Comparison of ENCODE assay signal across 8 cellular contexts in the genomic region with DNA sequence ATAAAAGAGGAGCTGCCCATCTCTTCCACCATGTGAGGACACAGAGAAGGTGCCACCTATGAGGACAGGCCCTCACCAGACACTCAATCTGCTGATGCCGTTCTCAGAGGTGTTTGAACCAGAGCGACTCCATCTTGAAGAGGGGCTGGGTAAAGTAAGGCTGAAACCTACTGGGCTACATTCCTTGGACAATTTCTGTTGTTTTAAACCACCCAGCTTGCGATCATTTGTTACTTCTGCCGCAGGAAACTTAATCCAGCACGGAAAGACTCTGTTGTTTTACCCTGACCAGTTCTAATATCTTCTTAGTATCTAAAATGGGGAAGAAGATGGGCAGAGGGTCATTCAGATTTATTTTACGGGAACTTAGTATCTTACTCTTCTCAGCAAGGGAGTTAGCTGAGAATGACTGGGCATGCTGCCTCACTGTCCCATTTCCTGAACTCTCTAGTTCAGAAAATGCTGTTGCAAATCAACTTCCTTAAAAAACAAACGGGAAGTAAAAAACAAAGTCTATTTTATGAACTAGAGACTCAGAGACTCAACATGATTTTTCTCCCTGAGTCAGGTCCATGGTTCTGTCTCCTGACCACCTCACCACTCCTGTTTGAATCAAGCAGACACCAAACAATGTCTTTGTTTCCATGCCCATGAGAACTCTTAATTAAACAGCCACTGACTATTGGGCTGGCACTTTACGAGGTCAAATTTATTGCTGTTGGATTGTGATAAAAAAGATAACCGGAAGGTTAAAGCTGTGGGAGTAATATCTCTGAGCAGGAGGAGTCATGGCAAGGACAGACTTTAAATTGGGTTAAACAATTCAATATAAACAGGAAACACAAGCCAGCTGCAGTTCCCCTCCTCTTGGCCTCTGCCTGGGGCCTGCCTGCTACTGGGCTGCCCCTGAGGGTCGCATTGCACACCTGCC. TPM values are rescaled to one million over a fixed set of nuclear protein-coding genes. Genes with fewer than 3 reads are reported as not detected.
DNase-seq lines count a peak whose midpoint lies in the region; ATAC-seq lines count a peak whose summit lies in the region.

No MANE protein-coding gene starts in this region.

- no peaks in the 10 kb centered on the region for H3K27me3 ChIP-seq in subcutaneous abdominal adipose tissue (ENCODE audit: control insufficient read depth in 5 of 5, insufficient read depth in 4 of 5, low read length in 5 of 5)

- H3K27ac ChIP-seq in subcutaneous abdominal adipose tissue (ENCODE audit: low read depth, low read length): peak overlapping the region; percentile 75

- ATAC-seq in left cardiac atrium: peak; percentile 60 to 70

- DNase-seq in NCI-H1092 treated with DMSO at 0.1 percent for 48 hours (lab: John Stamatoyannopoulos, UW) (peak; percentile 30), NCI-H1092 (lab: John Stamatoyannopoulos, UW) (no peak), SKM-1 (lab: John Stamatoyannopoulos, UW; ENCODE audit: unreplicated experiment) (peak; percentile 97), left cardiac atrium (no peak), dedifferentiated amniotic fluid mesenchymal stem cell (ENCODE audit: extremely low spot score) (no peak), AG08395 (ENCODE audit: low spot score) (no peak)
- DNase-seq in stimulated activated CD4-positive, alpha-beta T cell treated with anti-CD3 and anti-CD28 coated beads, Interleukin-1b, Interleukin-23, amount 100 ng/mL, for 48 hours: no peak

- no peak overlapping the region for H3K4me3 ChIP-seq in subcutaneous abdominal adipose tissue (ENCODE audit: low read depth in 1 of 5, low read length in 5 of 5)

- no peaks in the 10 kb centered on the region for H3K9me3 ChIP-seq in subcutaneous abdominal adipose tissue (ENCODE audit: control insufficient read depth in 5 of 5, low read length in 5 of 5)

- H3K9ac ChIP-seq in subcutaneous abdominal adipose tissue (ENCODE audit: low read length in 5 of 5): peak overlapping the region in 3 of 5 donors; percentile 12 to 19 (median 13)

- peaks cover 5 to 13% (median 10%) of the 10 kb centered on the region in 5 donors for H3K36me3 ChIP-seq in subcutaneous abdominal adipose tissue (ENCODE audit: control insufficient read depth in 5 of 5, insufficient read depth in 5 of 5, low read length in 5 of 5)

- intact Hi-C loops in left cardiac atrium (cut with DNase I): no loop called here

- H3K4me1 ChIP-seq in subcutaneous abdominal adipose tissue (ENCODE audit: control insufficient read depth in 5 of 5, insufficient read depth in 5 of 5, low read length in 5 of 5): peaks cover 0 to 36% (median 16%) of the 10 kb centered on the region in 5 donors

RNA-seq across cellular contexts. Expression of gene IFNAR1, which starts 23.8 kb away (rescaled TPM):
- total RNA-seq in left cardiac atrium: 10 to 100 TPM; 30.7 to 33.1 TPM

RNA-seq across cellular contexts. Expression of gene IL10RB, which starts 34.8 kb away (rescaled TPM):
- total RNA-seq in left cardiac atrium: 10 to 100 TPM; 14.9 to 16.7 TPM

Comparison
In these comparisons a context has a peak if more than half of its experiments do, and no peak if none do; other contexts are left out.
1. DNase-seq: peak in NCI-H1092 treated with DMSO at 0.1 percent for 48 hours (single experiment) and SKM-1 (single experiment); none in NCI-H1092 (single experiment), left cardiac atrium (single experiment), dedifferentiated amniotic fluid mesenchymal stem cell (single experiment), AG08395 (single experiment) and stimulated activated CD4-positive, alpha-beta T cell treated with anti-CD3 and anti-CD28 coated beads, Interleukin-1b, Interleukin-23, amount 100 ng/mL, for 48 hours (single experiment).